ENCODE assay signal across 8 cellular contexts in genomic region chr17:72976971-72977767, GRCh38.
DNase-seq lines count a peak whose midpoint lies in the region; ATAC-seq and TF ChIP-seq lines count a peak whose summit lies in the region.

No MANE protein-coding gene starts in this region.

- TF ChIP-seq CTCF in kidney epithelial cell (IDR thresholded peaks at IDR 0.05; ENCODE audit: insufficient read depth, low read length, poor library complexity, severe bottlenecking), result no peak

- peak; percentile 91 for DNase-seq in AG20443 (ENCODE audit: low spot score)
- peak; percentile 83 for DNase-seq in astrocyte of the hippocampus (ENCODE audit: low read depth, low spot score)
- peak; percentile 63 for DNase-seq in kidney epithelial cell (ENCODE audit: low read depth)
- peak; percentile 87 for DNase-seq in stromal cell of bone marrow (ENCODE audit: low read depth)
- DNase-seq in NCI-H1105 treated with DMSO at 0.1 percent for 48 hours (lab: John Stamatoyannopoulos, UW), result no peak
- DNase-seq in NCI-H446 treated with DMSO at 0.1 percent for 48 hours (lab: John Stamatoyannopoulos, UW), result no peak

- H3K27me3 ChIP-seq in kidney epithelial cell (ENCODE audit: control insufficient read depth, insufficient read depth, low read length), result no peaks in the 10 kb centered on the region

- no peaks in the 10 kb centered on the region for H3K36me3 ChIP-seq in kidney epithelial cell (ENCODE audit: control insufficient read depth, insufficient read depth, low read length)

- no peak overlapping the region for H3K4me3 ChIP-seq in kidney epithelial cell (ENCODE audit: low read depth, low read length)

- peak; percentile 58 for ATAC-seq in HG03175 (IDR thresholded peaks at IDR 0.05; ENCODE audit: unreplicated experiment)
- ATAC-seq in GM21367 (IDR thresholded peaks at IDR 0.05; ENCODE audit: unreplicated experiment), result no peak

Comparison
In these comparisons a context has a peak if more than half of its experiments do, and no peak if none do; other contexts are left out.
1. DNase-seq: peak in AG20443 (single experiment), astrocyte of the hippocampus (single experiment), kidney epithelial cell (single experiment) and stromal cell of bone marrow (single experiment); none in NCI-H1105 treated with DMSO at 0.1 percent for 48 hours (single experiment) and NCI-H446 treated with DMSO at 0.1 percent for 48 hours (single experiment).